Comparison of ENCODE assay signal across 8 cellular contexts in genomic region chr6:31737315-31738047, GRCh38. TPM values are rescaled to one million over a fixed set of nuclear protein-coding genes. Genes with fewer than 3 reads are reported as not detected.
DNase-seq lines count a peak whose midpoint lies in the region; ATAC-seq and TF ChIP-seq lines count a peak whose summit lies in the region.

No MANE protein-coding gene starts in this region.

- peaks cover 68% of the 10 kb centered on the region for H3K4me1 ChIP-seq in BLaER1

- peaks cover 21% of the 10 kb centered on the region for H4K20me1 ChIP-seq in BLaER1

- DNase-seq in HuH-7 (ENCODE audit: low spot score) (peak; percentile 70), T-cell (no peak), fibroblast of pulmonary artery (ENCODE audit: low read depth) (peak; percentile 23)
- DNase-seq in stimulated activated naive CD4-positive, alpha-beta T cell treated with Interleukin-2 at 50 U/mL for 16 hours (lab: John Stamatoyannopoulos, UW) = no peak
- no peak for DNase-seq in activated CD4-positive, CD25-positive, alpha-beta regulatory T cell (lab: John Stamatoyannopoulos, UW)

- H3K9me3 ChIP-seq in BLaER1 = no peaks in the 10 kb centered on the region

- peak overlapping the region; percentile 73 to 95 for H3K27ac Mint-ChIP-seq in T-cell

- no peaks in the 10 kb centered on the region for H3K27me3 ChIP-seq in BLaER1

- H3K4me1 Mint-ChIP-seq in T-cell = peaks cover 70 to 81% (median 75%) of the 10 kb centered on the region in 3 donors

- peaks cover 15% of the 10 kb centered on the region for H3K36me3 Mint-ChIP-seq in T-cell

- H3K27me3 Mint-ChIP-seq in T-cell = no peaks in the 10 kb centered on the region

- no peaks in the 10 kb centered on the region for H3K9me3 Mint-ChIP-seq in T-cell

- ATAC-seq in T-cell (replicated peaks in 1 of 4) = no peak
- ATAC-seq in HG03045 (IDR thresholded peaks at IDR 0.05; ENCODE audit: unreplicated experiment) = no peak

- H3K4me3 ChIP-seq in BLaER1 = peak overlapping the region; percentile 89
- H3K4me3 ChIP-seq in fibroblast of pulmonary artery (replicated peaks; ENCODE audit: low read depth, low read length) = no peak overlapping the region
- H3K4me3 ChIP-seq in skin epidermis = peak overlapping the region in 3 of 7 experiments; percentile 3 to 80 (median 12)

- H3K4me2 ChIP-seq in BLaER1 = peak overlapping the region; percentile 98

- H3K4me3 Mint-ChIP-seq in T-cell = peak overlapping the region; percentile 91 to 95 (median 92)

- peak overlapping the region; percentile 97 for H3K9ac ChIP-seq in BLaER1

- H3K36me3 ChIP-seq in BLaER1 = peaks cover 34% of the 10 kb centered on the region

- POLR2A ChIA-PET in T-cell (lab: Charles Lee) = interaction anchor here in 1 of 2 donors (0.6 to 1.4 kb wide), 4 partner anchors 34 to 392 kb away, joined by 3 to 4 read pairs (median 3); partner anchors contain the start of gene ABHD16A

- TF ChIP-seq CTCF in fibroblast of pulmonary artery (IDR thresholded peaks at IDR 0.05; ENCODE audit: low read length, missing control alignments) = no peak

- CTCF ChIA-PET in T-cell (lab: Charles Lee) = interaction anchor here (0.6 to 3.1 kb wide), 13 partner anchors 8 to 164 kb away, joined by 3 to 18 read pairs (median 7); partner anchors contain the start of genes DDAH2 (in 1 of the 2), HSPA1B (in 1 of the 2), LSM2 (in 1 of the 2) and NEU1 (in 1 of the 2)

- peak overlapping the region; percentile 99 for H3K27ac ChIP-seq in BLaER1
- peak overlapping the region in 20 of 21 experiments; percentile 81 to 100 (median 95) for H3K27ac ChIP-seq in skin epidermis

RNA-seq across cellular contexts. Expression of gene CLIC1, which starts 1.2 kb away (rescaled TPM):
- 100 to 1,000 TPM in 4 of 5 donors, 10 to 100 TPM in 1; 89.5 to 146 (median 112) TPM for total RNA-seq in T-cell

RNA-seq across cellular contexts. Expression of gene MSH5, which starts 2.3 kb away (rescaled TPM):
- 10 to 100 TPM; 13.7 to 22.4 (median 14.4) TPM for total RNA-seq in T-cell

RNA-seq across cellular contexts. Expression of gene DDAH2, which starts 8.4 kb away (rescaled TPM):
- total RNA-seq in T-cell = 10 to 100 TPM in 4 of 5 donors, 1 to 10 TPM in 1; 9.0 to 13.2 (median 11.5) TPM

RNA-seq across cellular contexts. Expression of gene MPIG6B, which starts 14.3 kb away (rescaled TPM):
- total RNA-seq in T-cell = 1 to 10 TPM in 1 of 5 donors, under 1 TPM in 4; 0.26 to 2.6 (median 0.30) TPM

RNA-seq across cellular contexts. Expression of gene LY6G6C, which starts 15.9 kb away (rescaled TPM):
- total RNA-seq in T-cell = not detected

Comparison
In these comparisons a context has a peak if more than half of its experiments do, and no peak if none do; other contexts are left out.
1. DNase-seq: peak in HuH-7 (single experiment) and fibroblast of pulmonary artery (single experiment); none in T-cell (0 of 34), stimulated activated naive CD4-positive, alpha-beta T cell treated with Interleukin-2 at 50 U/mL for 16 hours (single experiment) and activated CD4-positive, CD25-positive, alpha-beta regulatory T cell (0 of 4).